Comparison of ENCODE assay signal across 16 cellular contexts in genomic region chr3:62817678-62818077, GRCh38. TPM values are rescaled to one million over a fixed set of nuclear protein-coding genes. Genes with fewer than 3 reads are reported as not detected.
"Had no signal": no experiment of that assay in that cellular context is flagged by ENCODE, and none has a peak within 500 bp of the region (broad histone marks: within the 10 kb centered on the region; RNA-seq: fewer than 3 reads in every experiment).

No MANE protein-coding gene starts in this region.

- H3K4me3 ChIP-seq: stomach, testis, upper lobe of left lung had no signal

- H3K36me3 ChIP-seq: stomach, upper lobe of left lung had no signal

- H3K27me3 ChIP-seq: stomach, testis, upper lobe of left lung had no signal

- H3K9me3 ChIP-seq: stomach, testis, upper lobe of left lung had no signal

- H3K4me3 Mint-ChIP-seq: activated naive CD4-positive, alpha-beta T cell treated with anti-CD3 and anti-CD28 coated beads, Interleukin-2, amount 10 ng/mL, durations not matched to agents 7 days and 5 days; activated T-helper 17 cell treated with anti-CD3 and anti-CD28 coated beads, Interleukin-2, amount 50 U/mL, for 72 hours; natural killer cell treated with Interleukin-12 subunit alpha and Interleukin-12 subunit beta and Interleukin-15 and Interleukin-18, amount 100 ng/mL, for 72 hours had no signal

- DNase-seq: activated CD4-positive, alpha-beta T cell treated with anti-CD3 and anti-CD28 coated beads, Interleukin-2, amount 50 U/mL, for 1 hour; activated naive CD4-positive, alpha-beta T cell treated with anti-CD3 and anti-CD28 coated beads, Interleukin-2, amount 10 ng/mL, durations not matched to agents 7 days and 5 days; glutamatergic neuron; hypothalamus; mesenchymal stem cell; stimulated activated CD4-positive, alpha-beta T cell treated with anti-CD3 and anti-CD28 coated beads, Interleukin-12 subunit alpha, Interleukin-12 subunit beta, amount 100 ng/mL, for 4 hours; stimulated activated CD4-positive, alpha-beta T cell treated with anti-CD3 and anti-CD28 coated beads, Interleukin-2, amount 100 ng/mL, for 24 hours; stomach; testis; upper lobe of left lung had no signal

- ATAC-seq: activated T-helper 17 cell treated with anti-CD3 and anti-CD28 coated beads, Interleukin-2, amount 50 U/mL, for 72 hours; natural killer cell treated with Interleukin-12 subunit alpha and Interleukin-12 subunit beta and Interleukin-15 and Interleukin-18, amount 100 ng/mL, for 72 hours had no signal

- H3K27ac ChIP-seq: stomach, testis, upper lobe of left lung had no signal

- H3K27ac Mint-ChIP-seq: activated naive CD4-positive, alpha-beta T cell treated with anti-CD3 and anti-CD28 coated beads, Interleukin-2, amount 10 ng/mL, durations not matched to agents 7 days and 5 days; activated T-helper 17 cell treated with anti-CD3 and anti-CD28 coated beads, Interleukin-2, amount 50 U/mL, for 72 hours; natural killer cell treated with Interleukin-12 subunit alpha and Interleukin-12 subunit beta and Interleukin-15 and Interleukin-18, amount 100 ng/mL, for 72 hours had no signal

- H3K4me1 ChIP-seq: stomach, testis, upper lobe of left lung had no signal

- H3K27me3 Mint-ChIP-seq: activated naive CD4-positive, alpha-beta T cell treated with anti-CD3 and anti-CD28 coated beads, Interleukin-2, amount 10 ng/mL, durations not matched to agents 7 days and 5 days; activated T-helper 17 cell treated with anti-CD3 and anti-CD28 coated beads, Interleukin-2, amount 50 U/mL, for 72 hours; natural killer cell treated with Interleukin-12 subunit alpha and Interleukin-12 subunit beta and Interleukin-15 and Interleukin-18, amount 100 ng/mL, for 72 hours had no signal

- H3K9me3 Mint-ChIP-seq: activated naive CD4-positive, alpha-beta T cell treated with anti-CD3 and anti-CD28 coated beads, Interleukin-2, amount 10 ng/mL, durations not matched to agents 7 days and 5 days had no signal

- FAIRE-seq: endometrium had no signal

- H3K36me3 Mint-ChIP-seq: activated naive CD4-positive, alpha-beta T cell treated with anti-CD3 and anti-CD28 coated beads, Interleukin-2, amount 10 ng/mL, durations not matched to agents 7 days and 5 days; natural killer cell treated with Interleukin-12 subunit alpha and Interleukin-12 subunit beta and Interleukin-15 and Interleukin-18, amount 100 ng/mL, for 72 hours had no signal

RNA-seq across cellular contexts. Expression of gene CADPS, which starts 57.5 kb away (rescaled TPM):
- total RNA-seq: activated CD8-positive, alpha-beta memory T cell treated with anti-CD3 and anti-CD28 coated beads for 36 hours; activated T-helper 17 cell treated with anti-CD3 and anti-CD28 coated beads, Interleukin-2, amount 50 U/mL, for 72 hours; natural killer cell treated with Interleukin-12 subunit alpha and Interleukin-12 subunit beta and Interleukin-15 and Interleukin-18, amount 100 ng/mL, for 72 hours; renal cortical epithelial cell; T-helper 2 cell treated with Interferon-gamma antibody and Interleukin-4, amounts not matched to agents 100 ng/mL and 5 ng/mL, for 36 hours had no signal
